ENCODE assay signal across 22 cellular contexts in the genomic region with DNA sequence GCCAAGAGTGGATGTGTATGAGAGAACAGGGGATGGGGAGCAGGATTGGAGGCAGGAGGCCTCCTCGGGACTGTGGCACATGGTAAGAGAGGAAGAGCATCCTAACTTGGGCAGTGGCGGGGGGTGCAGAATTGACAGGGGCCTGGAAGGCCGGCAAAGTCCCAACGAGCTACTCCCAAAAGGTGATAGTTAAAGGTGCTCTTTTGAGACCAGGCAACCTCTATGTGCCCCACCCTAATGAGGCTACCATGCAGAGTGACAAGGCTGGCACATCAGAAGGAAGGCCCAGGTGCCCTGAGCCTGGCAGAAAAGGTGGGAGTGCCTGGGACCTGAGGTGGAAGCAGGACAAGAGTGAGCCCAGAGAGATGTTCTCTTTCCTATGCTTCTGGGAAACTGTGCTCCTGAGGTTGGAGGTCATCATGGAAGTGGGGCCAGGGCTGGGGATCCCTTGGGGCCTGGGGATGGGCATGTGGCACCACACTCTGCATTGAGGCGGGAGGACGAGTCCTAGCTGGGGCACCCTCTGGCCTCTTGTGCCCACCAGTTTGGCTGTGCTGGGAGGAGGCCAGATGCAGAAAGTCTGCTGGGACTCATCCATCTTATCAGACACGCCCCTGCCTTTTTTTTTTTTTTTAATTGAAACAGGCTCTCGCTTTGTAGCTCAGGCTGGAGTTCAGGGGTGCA. TPM values are rescaled to one million over a fixed set of nuclear protein-coding genes. Genes with fewer than 3 reads are reported as not detected.
DNase-seq lines count a peak whose midpoint lies in the region; ATAC-seq and TF ChIP-seq lines count a peak whose summit lies in the region.
"Had no signal": no experiment of that assay in that cellular context is flagged by ENCODE, and none has a peak within 500 bp of the region (broad histone marks: within the 10 kb centered on the region; RNA-seq: fewer than 3 reads in every experiment).

No MANE protein-coding gene starts in this region.

- peaks cover 26% of the 10 kb centered on the region for H3K27me3 Mint-ChIP-seq in activated CD4-positive, alpha-beta memory T cell treated with anti-CD3 and anti-CD28 coated beads for 36 hours
- peaks cover 27% of the 10 kb centered on the region for H3K27me3 Mint-ChIP-seq in activated CD4-positive, alpha-beta memory T cell treated with anti-CD3 and anti-CD28 coated beads, Interleukin-2, amount 10 ng/mL, durations not matched to agents 7 days and 5 days
- H3K27me3 Mint-ChIP-seq in osteocyte (ENCODE audit: unreplicated experiment) = peaks cover 19% of the 10 kb centered on the region
- peaks cover 47% of the 10 kb centered on the region for H3K27me3 Mint-ChIP-seq in CD4-positive, alpha-beta T cell

- no peaks in the 10 kb centered on the region for H3K4me1 Mint-ChIP-seq in activated CD4-positive, alpha-beta memory T cell treated with anti-CD3 and anti-CD28 coated beads for 36 hours (ENCODE audit: low read depth)
- peaks cover 3% of the 10 kb centered on the region for H3K4me1 Mint-ChIP-seq in activated CD4-positive, alpha-beta memory T cell treated with anti-CD3 and anti-CD28 coated beads, Interleukin-2, amount 10 ng/mL, durations not matched to agents 7 days and 5 days
- H3K4me1 Mint-ChIP-seq in osteocyte (ENCODE audit: unreplicated experiment) = no peaks in the 10 kb centered on the region
- peaks cover 4% of the 10 kb centered on the region for H3K4me1 Mint-ChIP-seq in CD4-positive, alpha-beta T cell (ENCODE audit: low read depth)

- H3K27me3 ChIP-seq in upper lobe of right lung = peaks cover 29% of the 10 kb centered on the region
- H3K27me3 ChIP-seq in CD4-positive, alpha-beta T cell (ENCODE audit: control insufficient read depth, insufficient read depth, low read length) = peaks cover 23% of the 10 kb centered on the region
- H3K27me3 ChIP-seq: MG63, SJCRH30 had no signal

- H3K4me3 Mint-ChIP-seq in activated CD4-positive, alpha-beta memory T cell treated with anti-CD3 and anti-CD28 coated beads for 36 hours = no peak overlapping the region
- H3K4me3 Mint-ChIP-seq in activated CD4-positive, alpha-beta memory T cell treated with anti-CD3 and anti-CD28 coated beads, Interleukin-2, amount 10 ng/mL, durations not matched to agents 7 days and 5 days = no peak overlapping the region
- H3K4me3 Mint-ChIP-seq in osteocyte (ENCODE audit: unreplicated experiment) = no peak overlapping the region
- no peak overlapping the region for H3K4me3 Mint-ChIP-seq in CD4-positive, alpha-beta T cell
- H3K4me3 Mint-ChIP-seq: CD8-positive, alpha-beta memory T cell had no signal

- H3K4me3 ChIP-seq in coronary artery (no peak overlapping the region), upper lobe of right lung (no peak overlapping the region)
- H3K4me3 ChIP-seq: BLaER1 treated with 17β-estradiol and CSF1 and Interleukin-3, amounts not matched to agents 10 nM and 100 nM; K562; MG63; SJCRH30 had no signal

- no peak overlapping the region for H3K27ac Mint-ChIP-seq in activated CD4-positive, alpha-beta memory T cell treated with anti-CD3 and anti-CD28 coated beads for 36 hours
- no peak overlapping the region for H3K27ac Mint-ChIP-seq in activated CD4-positive, alpha-beta memory T cell treated with anti-CD3 and anti-CD28 coated beads, Interleukin-2, amount 10 ng/mL, durations not matched to agents 7 days and 5 days
- no peak overlapping the region for H3K27ac Mint-ChIP-seq in osteocyte (ENCODE audit: unreplicated experiment)
- H3K27ac Mint-ChIP-seq in CD4-positive, alpha-beta T cell = no peak overlapping the region
- H3K27ac Mint-ChIP-seq: CD8-positive, alpha-beta memory T cell had no signal

- no peaks in the 10 kb centered on the region for H3K36me3 ChIP-seq in upper lobe of right lung
- H3K36me3 ChIP-seq: BLaER1 treated with 17β-estradiol and CSF1 and Interleukin-3, amounts not matched to agents 10 nM and 100 nM; MG63; SJCRH30 had no signal

- POLR2A ChIA-PET in activated CD4-positive, alpha-beta memory T cell treated with anti-CD3 and anti-CD28 coated beads for 36 hours (lab: Charles Lee) = no interaction called here
- POLR2A ChIA-PET in activated CD4-positive, alpha-beta memory T cell treated with anti-CD3 and anti-CD28 coated beads, Interleukin-2, amount 10 ng/mL, durations not matched to agents 7 days and 5 days (lab: Charles Lee) = no interaction called here
- POLR2A ChIA-PET in CD4-positive, alpha-beta T cell (lab: Charles Lee) = no interaction called here

- H3K27ac ChIP-seq in coronary artery = no peak overlapping the region
- H3K27ac ChIP-seq in upper lobe of right lung = no peak overlapping the region
- no peak overlapping the region for H3K27ac ChIP-seq in CD4-positive, alpha-beta T cell (ENCODE audit: low read depth, low read length)
- H3K27ac ChIP-seq: BLaER1 treated with 17β-estradiol and CSF1 and Interleukin-3, amounts not matched to agents 10 nM and 100 nM; SJCRH30 had no signal

- TF ChIP-seq CTCF in coronary artery (IDR thresholded peaks at IDR 0.05) (no peak), osteocyte (IDR thresholded peaks at IDR 0.05) (no peak), upper lobe of right lung (IDR thresholded peaks at IDR 0.05) (no peak)
- no peak for TF ChIP-seq CTCF in CD4-positive, alpha-beta T cell (IDR thresholded peaks at IDR 0.05)

- no peaks in the 10 kb centered on the region for H3K36me3 Mint-ChIP-seq in activated CD4-positive, alpha-beta memory T cell treated with anti-CD3 and anti-CD28 coated beads for 36 hours
- no peaks in the 10 kb centered on the region for H3K36me3 Mint-ChIP-seq in activated CD4-positive, alpha-beta memory T cell treated with anti-CD3 and anti-CD28 coated beads, Interleukin-2, amount 10 ng/mL, durations not matched to agents 7 days and 5 days (ENCODE audit: low read depth)
- H3K36me3 Mint-ChIP-seq in osteocyte (ENCODE audit: unreplicated experiment) = no peaks in the 10 kb centered on the region
- H3K36me3 Mint-ChIP-seq in CD4-positive, alpha-beta T cell (ENCODE audit: low read depth) = no peaks in the 10 kb centered on the region

- CTCF ChIA-PET in activated CD4-positive, alpha-beta memory T cell treated with anti-CD3 and anti-CD28 coated beads for 36 hours (lab: Charles Lee) = interaction anchor here (1.2 to 1.4 kb wide), 2 partner anchors 8 to 127 kb away, joined by 3 to 5 read pairs; no protein-coding TSS in a partner anchor
- CTCF ChIA-PET in activated CD4-positive, alpha-beta memory T cell treated with anti-CD3 and anti-CD28 coated beads, Interleukin-2, amount 10 ng/mL, durations not matched to agents 7 days and 5 days (lab: Charles Lee) = no interaction called here
- CTCF ChIA-PET in CD4-positive, alpha-beta T cell (lab: Charles Lee) = no interaction called here

- ATAC-seq in upper lobe of right lung = no peak
- no peak for ATAC-seq in CD4-positive, alpha-beta T cell (ENCODE audit: poor library complexity)
- ATAC-seq: K562 had no signal

- DNase-seq in activated CD4-positive, alpha-beta memory T cell treated with anti-CD3 and anti-CD28 coated beads for 36 hours = peak; percentile 3
- no peak for DNase-seq in activated CD4-positive, alpha-beta memory T cell treated with anti-CD3 and anti-CD28 coated beads, Interleukin-2, amount 10 ng/mL, durations not matched to agents 7 days and 5 days
- peak; percentile 50 for DNase-seq in coronary artery (ENCODE audit: low spot score)
- peak; percentile 57 for DNase-seq in osteocyte (ENCODE audit: extremely low spot score, unreplicated experiment)
- peak; percentile 28 for DNase-seq in upper lobe of right lung
- no peak for DNase-seq in stimulated activated CD4-positive, alpha-beta T cell treated with anti-CD3 and anti-CD28 coated beads, Interleukin-4, amount 100 ng/mL, for 1 hour
- DNase-seq in activated effector memory CD4-positive, alpha-beta T cell treated with Interleukin-2 at 50 U/mL for 16 hours = no peak
- DNase-seq in CD4-positive, alpha-beta T cell = no peak
- DNase-seq: 8988T; CD8-positive, alpha-beta memory T cell; EL; GF-D8; MG63; NCI-H1417; NCI-H1694 treated with DMSO at 0.1 percent for 48 hours; NCI-H2081 treated with DMSO at 0.1 percent for 48 hours; NCI-H446 treated with DMSO at 0.1 percent for 48 hours; NCI-H526 treated with DMSO at 0.1 percent for 48 hours; OCI-M1; SJCRH30 had no signal

- no peaks in the 10 kb centered on the region for H3K9me3 ChIP-seq in upper lobe of right lung
- H3K9me3 ChIP-seq in CD4-positive, alpha-beta T cell (ENCODE audit: control insufficient read depth, low read length) = no peaks in the 10 kb centered on the region
- H3K9me3 ChIP-seq: BLaER1 treated with 17β-estradiol and CSF1 and Interleukin-3, amounts not matched to agents 10 nM and 100 nM; MG63; SJCRH30 had no signal

- H3K9me3 Mint-ChIP-seq in activated CD4-positive, alpha-beta memory T cell treated with anti-CD3 and anti-CD28 coated beads for 36 hours = no peaks in the 10 kb centered on the region
- no peaks in the 10 kb centered on the region for H3K9me3 Mint-ChIP-seq in activated CD4-positive, alpha-beta memory T cell treated with anti-CD3 and anti-CD28 coated beads, Interleukin-2, amount 10 ng/mL, durations not matched to agents 7 days and 5 days
- H3K9me3 Mint-ChIP-seq in osteocyte (ENCODE audit: unreplicated experiment) = no peaks in the 10 kb centered on the region
- H3K9me3 Mint-ChIP-seq in CD4-positive, alpha-beta T cell = no peaks in the 10 kb centered on the region
- H3K9me3 Mint-ChIP-seq: CD8-positive, alpha-beta memory T cell had no signal

- H3K4me1 ChIP-seq in upper lobe of right lung = no peaks in the 10 kb centered on the region
- H3K4me1 ChIP-seq: SJCRH30 had no signal

- intact Hi-C loops in activated CD4-positive, alpha-beta memory T cell treated with anti-CD3 and anti-CD28 coated beads for 36 hours (cut with micrococcal nuclease) = no loop called here
- intact Hi-C loops in upper lobe of right lung (cut with DNase I) = no loop called here
- intact Hi-C loops in CD4-positive, alpha-beta T cell (cut with DNase I, micrococcal nuclease) = no loop called here

RNA-seq across cellular contexts. Expression of a gene that starts 5.9 kb away (rescaled TPM):
- 10 to 100 TPM; 35.0 to 35.6 TPM for total RNA-seq in activated CD4-positive, alpha-beta memory T cell treated with anti-CD3 and anti-CD28 coated beads for 36 hours
- 10 to 100 TPM; 38.6 to 41.1 TPM for total RNA-seq in activated CD4-positive, alpha-beta memory T cell treated with anti-CD3 and anti-CD28 coated beads, Interleukin-2, amount 10 ng/mL, durations not matched to agents 7 days and 5 days
- total RNA-seq in osteocyte (0.99 and 1.0 TPM in 2 replicates), upper lobe of right lung (13.5 TPM)
- total RNA-seq in CD4-positive, alpha-beta T cell = 10 to 100 TPM; 86.4 to 87.3 TPM

Comparison
In these comparisons a context has a peak if more than half of its experiments do, and no peak if none do; other contexts are left out.
1. DNase-seq: peak in activated CD4-positive, alpha-beta memory T cell treated with anti-CD3 and anti-CD28 coated beads for 36 hours (single experiment), coronary artery (single experiment), osteocyte (single experiment) and upper lobe of right lung (single experiment); none in activated CD4-positive, alpha-beta memory T cell treated with anti-CD3 and anti-CD28 coated beads, Interleukin-2, amount 10 ng/mL, durations not matched to agents 7 days and 5 days (single experiment), stimulated activated CD4-positive, alpha-beta T cell treated with anti-CD3 and anti-CD28 coated beads, Interleukin-4, amount 100 ng/mL, for 1 hour (single experiment), activated effector memory CD4-positive, alpha-beta T cell treated with Interleukin-2 at 50 U/mL for 16 hours (single experiment) and CD4-positive, alpha-beta T cell (0 of 10).